13 cellular contexts compared by ENCODE assay signal in genomic region chr21:33552999-33553598, GRCh38.
"Had no signal": no experiment of that assay in that cellular context is flagged by ENCODE, and none has a peak within 500 bp of the region (broad histone marks: within the 10 kb centered on the region; RNA-seq: fewer than 3 reads in every experiment).

No MANE protein-coding gene starts in this region.

- DNase-seq: activated CD4-positive, CD25-positive, alpha-beta regulatory T cell; activated CD8-positive, alpha-beta memory T cell treated with anti-CD3 and anti-CD28 coated beads, Interleukin-2, amount 10 ng/mL, durations not matched to agents 7 days and 5 days; activated gamma-delta T cell; activated naive CD8-positive, alpha-beta T cell treated with anti-CD3 and anti-CD28 coated beads for 36 hours; activated T-cell treated with anti-CD3 and anti-CD28 coated beads, Interleukin-2, amount 50 U/mL, for 48 hours; heart left ventricle; mammary epithelial cell; nephron progenitor cell; stimulated activated CD4-positive, alpha-beta T cell treated with anti-CD3 and anti-CD28 coated beads, Interleukin-12 subunit alpha, Interleukin-12 subunit beta, amount 100 ng/mL, for 4 hours; stimulated activated naive CD4-positive, alpha-beta T cell treated with Interleukin-2 at 50 U/mL for 16 hours; T-cell; upper lobe of left lung had no signal

- H3K4me3 ChIP-seq: heart left ventricle, upper lobe of left lung had no signal

- H3K27me3 ChIP-seq: heart left ventricle, upper lobe of left lung had no signal

- FAIRE-seq: frontal cortex had no signal

- H3K9me3 ChIP-seq: heart left ventricle, upper lobe of left lung had no signal

- ATAC-seq: activated CD8-positive, alpha-beta memory T cell treated with anti-CD3 and anti-CD28 coated beads, Interleukin-2, amount 10 ng/mL, durations not matched to agents 7 days and 5 days had no signal

- H3K27ac ChIP-seq: heart left ventricle, upper lobe of left lung had no signal
